Comparison of ENCODE assay signal across 9 cellular contexts in the genomic region with DNA sequence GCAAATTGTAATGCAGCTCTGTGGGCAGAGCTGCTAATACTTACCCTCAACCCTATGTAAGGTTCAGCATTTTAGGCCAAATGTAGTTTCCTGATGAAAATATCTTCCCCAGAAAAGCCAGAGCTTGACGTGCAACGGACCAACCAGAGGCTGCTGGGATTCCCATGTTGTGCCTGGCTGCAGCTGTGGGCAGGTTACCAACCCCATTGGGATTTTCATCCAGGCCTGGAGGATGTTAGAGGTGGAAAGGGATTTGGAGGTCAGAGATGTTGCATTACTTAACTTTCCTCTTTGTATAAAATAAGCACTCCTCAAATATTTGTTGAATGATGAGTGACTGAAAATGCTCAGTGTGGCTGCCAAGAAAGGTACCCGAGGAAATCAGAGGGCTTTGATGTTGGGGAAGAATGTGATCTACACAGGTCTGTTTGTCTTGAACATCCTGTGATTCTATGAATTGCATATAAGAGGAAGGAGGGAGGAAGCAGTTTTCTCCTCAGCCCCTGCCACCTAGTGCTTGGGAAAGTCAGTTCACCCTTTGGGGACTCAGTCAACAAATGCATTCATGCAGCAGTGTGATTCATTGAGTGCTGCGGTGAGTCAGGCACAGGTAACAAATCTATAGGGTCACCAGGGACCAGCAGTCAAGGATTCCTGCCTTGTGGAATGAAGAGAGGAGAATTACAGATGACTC.
A peak's percentile ranks its signal among the peaks of the same experiment; 100 is the strongest.
DNase-seq lines count a peak whose midpoint lies in the region; ATAC-seq and TF ChIP-seq lines count a peak whose summit lies in the region.
"Had no signal": no experiment of that assay in that cellular context is flagged by ENCODE, and none has a peak within 500 bp of the region (broad histone marks: within the 10 kb centered on the region; RNA-seq: fewer than 3 reads in every experiment).

No MANE protein-coding gene starts in this region.

- 75% methylated on average over 4 of the region's 4 CpGs for WGBS in liver

- H3K9ac ChIP-seq in adipocyte (ENCODE audit: low read length) (no peak overlapping the region), liver (ENCODE audit: low read depth in 1 of 2, low read length in 2 of 2) (no peak overlapping the region)

- peak; percentile 1 for TF ChIP-seq CTCF in liver (IDR thresholded peaks at IDR 0.05; ENCODE audit: low read depth, low read length, missing input control)

- H3K9me3 ChIP-seq in adipocyte (ENCODE audit: control insufficient read depth, low read length) (no peaks in the 10 kb centered on the region), liver (ENCODE audit: control insufficient read depth in 4 of 4, low read length in 3 of 4) (no peaks in the 10 kb centered on the region)

- no peaks in the 10 kb centered on the region for H3K27me3 ChIP-seq in adipocyte (replicated peaks; ENCODE audit: control insufficient read depth, insufficient read depth, low read length)
- peaks cover 0 to 5% (median 0%) of the 10 kb centered on the region in 4 donors for H3K27me3 ChIP-seq in liver (ENCODE audit: control insufficient read depth in 4 of 4, insufficient read depth in 4 of 4, low read length in 3 of 4)

- TF ChIP-seq RAD21 in Ishikawa (IDR thresholded peaks at IDR 0.05; ENCODE audit: low read depth) = peak; percentile 54
- peak; percentile 25 to 51 for TF ChIP-seq RAD21 in liver (IDR thresholded peaks at IDR 0.05)

- ATAC-seq in HG03280 (IDR thresholded peaks at IDR 0.05; ENCODE audit: unreplicated experiment) = no peak
- no peak for ATAC-seq in HG02798 (IDR thresholded peaks at IDR 0.05; ENCODE audit: poor library complexity, unreplicated experiment)

- H3K4me1 ChIP-seq in adipocyte (ENCODE audit: control insufficient read depth, insufficient read depth, low read length) = peaks cover 21% of the 10 kb centered on the region
- no peaks in the 10 kb centered on the region for H3K4me1 ChIP-seq in liver (ENCODE audit: control insufficient read depth in 4 of 4, insufficient read depth in 4 of 4, low read length in 3 of 4)

- H3K27ac ChIP-seq in liver (ENCODE audit: low read depth in 1 of 2, low read length in 2 of 2) = no peak overlapping the region
- H3K27ac ChIP-seq: 22Rv1 had no signal

- H3K36me3 ChIP-seq in adipocyte (ENCODE audit: control insufficient read depth, insufficient read depth, low read length, severe bottlenecking) (no peaks in the 10 kb centered on the region), liver (ENCODE audit: control insufficient read depth in 4 of 4, insufficient read depth in 3 of 4, low read depth in 1 of 4, low read length in 3 of 4) (no peaks in the 10 kb centered on the region)

- H3K4me3 ChIP-seq in adipocyte (ENCODE audit: low read length) (no peak overlapping the region), liver (ENCODE audit: low read depth in 1 of 3, low read length in 3 of 3) (no peak overlapping the region)

- DNase-seq in DMS 273 (lab: John Stamatoyannopoulos, UW; ENCODE audit: unreplicated experiment) = peak; percentile 38
- DNase-seq in DMS 273 treated with DMSO at 0.1 percent for 48 hours (lab: John Stamatoyannopoulos, UW) = no peak
- peak; percentile 10 for DNase-seq in adipocyte (ENCODE audit: low read depth)
- no peak for DNase-seq in hypothalamus (lab: John Stamatoyannopoulos, UW)

- TF ChIP-seq EP300 in Ishikawa (IDR thresholded peaks at IDR 0.05; ENCODE audit: borderline replicate concordance) = no peak

TF ChIP-seq in Ishikawa, 13 proteins besides CTCF, POLR2A, EP300 and RAD21:
- no peak for TF ChIP-seq CREB1 (IDR thresholded peaks at IDR 0.05; ENCODE audit: low read depth)
- no peak for TF ChIP-seq TCF12 (IDR thresholded peaks at IDR 0.05; ENCODE audit: low read depth)
- TF ChIP-seq, protein P1, sequence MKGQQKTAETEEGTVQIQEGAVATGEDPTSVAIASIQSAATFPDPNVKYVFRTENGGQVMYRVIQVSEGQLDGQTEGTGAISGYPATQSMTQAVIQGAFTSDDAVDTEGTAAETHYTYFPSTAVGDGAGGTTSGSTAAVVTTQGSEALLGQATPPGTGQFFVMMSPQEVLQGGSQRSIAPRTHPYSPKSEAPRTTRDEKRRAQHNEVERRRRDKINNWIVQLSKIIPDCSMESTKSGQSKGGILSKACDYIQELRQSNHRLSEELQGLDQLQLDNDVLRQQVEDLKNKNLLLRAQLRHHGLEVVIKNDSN (IDR thresholded peaks at IDR 0.05) = no peak
- TF ChIP-seq YY1 (IDR thresholded peaks at IDR 0.05; ENCODE audit: low read depth) = no peak
- TF ChIP-seq ZBTB7A (IDR thresholded peaks at IDR 0.05; ENCODE audit: low read depth) = no peak
- no peak for TF ChIP-seq TEAD4 (IDR thresholded peaks at IDR 0.05)
- TF ChIP-seq CEBPB (IDR thresholded peaks at IDR 0.05) = no peak

TF ChIP-seq in liver, 16 proteins besides CTCF, POLR2A, EP300 and RAD21:
- TF ChIP-seq, protein P2, sequence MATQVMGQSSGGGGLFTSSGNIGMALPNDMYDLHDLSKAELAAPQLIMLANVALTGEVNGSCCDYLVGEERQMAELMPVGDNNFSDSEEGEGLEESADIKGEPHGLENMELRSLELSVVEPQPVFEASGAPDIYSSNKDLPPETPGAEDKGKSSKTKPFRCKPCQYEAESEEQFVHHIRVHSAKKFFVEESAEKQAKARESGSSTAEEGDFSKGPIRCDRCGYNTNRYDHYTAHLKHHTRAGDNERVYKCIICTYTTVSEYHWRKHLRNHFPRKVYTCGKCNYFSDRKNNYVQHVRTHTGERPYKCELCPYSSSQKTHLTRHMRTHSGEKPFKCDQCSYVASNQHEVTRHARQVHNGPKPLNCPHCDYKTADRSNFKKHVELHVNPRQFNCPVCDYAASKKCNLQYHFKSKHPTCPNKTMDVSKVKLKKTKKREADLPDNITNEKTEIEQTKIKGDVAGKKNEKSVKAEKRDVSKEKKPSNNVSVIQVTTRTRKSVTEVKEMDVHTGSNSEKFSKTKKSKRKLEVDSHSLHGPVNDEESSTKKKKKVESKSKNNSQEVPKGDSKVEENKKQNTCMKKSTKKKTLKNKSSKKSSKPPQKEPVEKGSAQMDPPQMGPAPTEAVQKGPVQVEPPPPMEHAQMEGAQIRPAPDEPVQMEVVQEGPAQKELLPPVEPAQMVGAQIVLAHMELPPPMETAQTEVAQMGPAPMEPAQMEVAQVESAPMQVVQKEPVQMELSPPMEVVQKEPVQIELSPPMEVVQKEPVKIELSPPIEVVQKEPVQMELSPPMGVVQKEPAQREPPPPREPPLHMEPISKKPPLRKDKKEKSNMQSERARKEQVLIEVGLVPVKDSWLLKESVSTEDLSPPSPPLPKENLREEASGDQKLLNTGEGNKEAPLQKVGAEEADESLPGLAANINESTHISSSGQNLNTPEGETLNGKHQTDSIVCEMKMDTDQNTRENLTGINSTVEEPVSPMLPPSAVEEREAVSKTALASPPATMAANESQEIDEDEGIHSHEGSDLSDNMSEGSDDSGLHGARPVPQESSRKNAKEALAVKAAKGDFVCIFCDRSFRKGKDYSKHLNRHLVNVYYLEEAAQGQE (IDR thresholded peaks at IDR 0.05) = no peak
- TF ChIP-seq YY1 (IDR thresholded peaks at IDR 0.05) (no peak), RXRA (IDR thresholded peaks at IDR 0.05) (no peak), JUND (IDR thresholded peaks at IDR 0.05) (no peak), FOXA2 (IDR thresholded peaks at IDR 0.05) (no peak), SP1 (IDR thresholded peaks at IDR 0.05) (no peak), EGR1 (IDR thresholded peaks at IDR 0.05; ENCODE audit: low read depth in 2 of 2) (no peak), TAF1 (conservative IDR thresholded peaks at IDR 0.05) (no peak), GABPA (IDR thresholded peaks at IDR 0.05 in 1 of 2, conservative IDR thresholded peaks at IDR 0.05 in 1 of 2) (no peak), NR2F2 (IDR thresholded peaks at IDR 0.05) (no peak), HNF4G (IDR thresholded peaks at IDR 0.05) (no peak), HNF4A (conservative IDR thresholded peaks at IDR 0.05) (no peak), FOXA1 (IDR thresholded peaks at IDR 0.05) (no peak)
- TF ChIP-seq, protein P3, sequence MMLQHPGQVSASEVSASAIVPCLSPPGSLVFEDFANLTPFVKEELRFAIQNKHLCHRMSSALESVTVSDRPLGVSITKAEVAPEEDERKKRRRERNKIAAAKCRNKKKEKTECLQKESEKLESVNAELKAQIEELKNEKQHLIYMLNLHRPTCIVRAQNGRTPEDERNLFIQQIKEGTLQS (IDR thresholded peaks at IDR 0.05) = no peak
- TF ChIP-seq, protein P4, sequence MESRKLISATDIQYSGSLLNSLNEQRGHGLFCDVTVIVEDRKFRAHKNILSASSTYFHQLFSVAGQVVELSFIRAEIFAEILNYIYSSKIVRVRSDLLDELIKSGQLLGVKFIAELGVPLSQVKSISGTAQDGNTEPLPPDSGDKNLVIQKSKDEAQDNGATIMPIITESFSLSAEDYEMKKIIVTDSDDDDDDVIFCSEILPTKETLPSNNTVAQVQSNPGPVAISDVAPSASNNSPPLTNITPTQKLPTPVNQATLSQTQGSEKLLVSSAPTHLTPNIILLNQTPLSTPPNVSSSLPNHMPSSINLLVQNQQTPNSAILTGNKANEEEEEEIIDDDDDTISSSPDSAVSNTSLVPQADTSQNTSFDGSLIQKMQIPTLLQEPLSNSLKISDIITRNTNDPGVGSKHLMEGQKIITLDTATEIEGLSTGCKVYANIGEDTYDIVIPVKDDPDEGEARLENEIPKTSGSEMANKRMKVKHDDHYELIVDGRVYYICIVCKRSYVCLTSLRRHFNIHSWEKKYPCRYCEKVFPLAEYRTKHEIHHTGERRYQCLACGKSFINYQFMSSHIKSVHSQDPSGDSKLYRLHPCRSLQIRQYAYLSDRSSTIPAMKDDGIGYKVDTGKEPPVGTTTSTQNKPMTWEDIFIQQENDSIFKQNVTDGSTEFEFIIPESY (IDR thresholded peaks at IDR 0.05) = no peak
- TF ChIP-seq, protein P5, sequence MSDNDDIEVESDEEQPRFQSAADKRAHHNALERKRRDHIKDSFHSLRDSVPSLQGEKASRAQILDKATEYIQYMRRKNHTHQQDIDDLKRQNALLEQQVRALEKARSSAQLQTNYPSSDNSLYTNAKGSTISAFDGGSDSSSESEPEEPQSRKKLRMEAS (IDR thresholded peaks at IDR 0.05) = no peak

Comparison
In these comparisons a context has a peak if more than half of its experiments do, and no peak if none do; other contexts are left out.
1. DNase-seq: peak in DMS 273 (single experiment) and adipocyte (single experiment); none in DMS 273 treated with DMSO at 0.1 percent for 48 hours (single experiment) and hypothalamus (0 of 51).